In genomic region chr10:98260350-98260749, GRCh38 we compare ENCODE assay signal across 15 cellular contexts. TPM values are rescaled to one million over a fixed set of nuclear protein-coding genes. Genes with fewer than 3 reads are reported as not detected.
"Had no signal": no experiment of that assay in that cellular context is flagged by ENCODE, and none has a peak within 500 bp of the region (broad histone marks: within the 10 kb centered on the region; RNA-seq: fewer than 3 reads in every experiment).

No MANE protein-coding gene starts in this region.

- H3K36me3 ChIP-seq: ovary, thoracic aorta, uterus had no signal

- H3K9me3 ChIP-seq: ascending aorta, ovary, thoracic aorta, uterus had no signal

- H3K27ac ChIP-seq: ascending aorta, ovary, thoracic aorta had no signal

- DNase-seq: activated CD4-positive, alpha-beta T cell treated with anti-CD3 and anti-CD28 coated beads, Interleukin-2, amount 10 ng/mL, durations not matched to agents 24 days and 14 days; activated naive CD4-positive, alpha-beta T cell; effector memory CD8-positive, alpha-beta T cell; left colon; stimulated activated CD4-positive, alpha-beta T cell treated with anti-CD3 and anti-CD28 coated beads, Interleukin-4, amount 100 ng/mL, for 4 hours; stimulated activated naive CD8-positive, alpha-beta T cell treated with anti-CD3 and anti-CD28 coated beads, Interleukin-15, amount 100 ng/mL, for 72 hours; T-helper 9 cell; uterus had no signal

- H3K36me3 Mint-ChIP-seq: natural killer cell treated with Interleukin-12 subunit alpha and Interleukin-12 subunit beta and Interleukin-15 and Interleukin-18, amount 100 ng/mL, for 72 hours had no signal

- H3K4me3 ChIP-seq: ascending aorta, ovary, skin epidermis, thoracic aorta, uterus had no signal

- H3K4me1 ChIP-seq: uterus had no signal

- H3K27me3 Mint-ChIP-seq: activated CD4-positive, alpha-beta T cell treated with anti-CD3 and anti-CD28 coated beads, Interleukin-2, amount 10 ng/mL, durations not matched to agents 24 days and 14 days; central memory CD8-positive, alpha-beta T cell; effector memory CD8-positive, alpha-beta T cell; natural killer cell treated with Interleukin-12 subunit alpha and Interleukin-12 subunit beta and Interleukin-15 and Interleukin-18, amount 100 ng/mL, for 72 hours; stimulated activated naive CD8-positive, alpha-beta T cell treated with anti-CD3 and anti-CD28 coated beads, Interleukin-15, amount 100 ng/mL, for 72 hours had no signal

- H3K9me3 Mint-ChIP-seq: activated CD4-positive, alpha-beta T cell treated with anti-CD3 and anti-CD28 coated beads, Interleukin-2, amount 10 ng/mL, durations not matched to agents 24 days and 14 days; activated T-helper 1 cell treated with anti-CD3 and anti-CD28 coated beads, Interleukin-12 subunit alpha, Interleukin-12 subunit beta, Interleukin-2, Interleukin-4 antibody, amounts not matched to agents 30 ng/mL and 10 ng/mL and 1 ng/mL, durations not matched to agents 14 hours and 24 hours and 36 hours; central memory CD8-positive, alpha-beta T cell; effector memory CD8-positive, alpha-beta T cell; natural killer cell treated with Interleukin-12 subunit alpha and Interleukin-12 subunit beta and Interleukin-15 and Interleukin-18, amount 100 ng/mL, for 72 hours; stimulated activated naive CD8-positive, alpha-beta T cell treated with anti-CD3 and anti-CD28 coated beads, Interleukin-15, amount 100 ng/mL, for 72 hours had no signal

- H3K4me1 Mint-ChIP-seq: activated CD4-positive, alpha-beta T cell treated with anti-CD3 and anti-CD28 coated beads, Interleukin-2, amount 10 ng/mL, durations not matched to agents 24 days and 14 days had no signal

- H3K4me3 Mint-ChIP-seq: activated CD4-positive, alpha-beta T cell treated with anti-CD3 and anti-CD28 coated beads, Interleukin-2, amount 10 ng/mL, durations not matched to agents 24 days and 14 days; activated T-helper 1 cell treated with anti-CD3 and anti-CD28 coated beads, Interleukin-12 subunit alpha, Interleukin-12 subunit beta, Interleukin-2, Interleukin-4 antibody, amounts not matched to agents 30 ng/mL and 10 ng/mL and 1 ng/mL, durations not matched to agents 14 hours and 24 hours and 36 hours; effector memory CD8-positive, alpha-beta T cell; natural killer cell treated with Interleukin-12 subunit alpha and Interleukin-12 subunit beta and Interleukin-15 and Interleukin-18, amount 100 ng/mL, for 72 hours; stimulated activated naive CD8-positive, alpha-beta T cell treated with anti-CD3 and anti-CD28 coated beads, Interleukin-15, amount 100 ng/mL, for 72 hours had no signal

- ATAC-seq: effector memory CD8-positive, alpha-beta T cell; natural killer cell treated with Interleukin-12 subunit alpha and Interleukin-12 subunit beta and Interleukin-15 and Interleukin-18, amount 100 ng/mL, for 72 hours; stimulated activated naive CD8-positive, alpha-beta T cell treated with anti-CD3 and anti-CD28 coated beads, Interleukin-15, amount 100 ng/mL, for 72 hours had no signal

- H3K27ac Mint-ChIP-seq: activated CD4-positive, alpha-beta T cell treated with anti-CD3 and anti-CD28 coated beads, Interleukin-2, amount 10 ng/mL, durations not matched to agents 24 days and 14 days; activated T-helper 1 cell treated with anti-CD3 and anti-CD28 coated beads, Interleukin-12 subunit alpha, Interleukin-12 subunit beta, Interleukin-2, Interleukin-4 antibody, amounts not matched to agents 30 ng/mL and 10 ng/mL and 1 ng/mL, durations not matched to agents 14 hours and 24 hours and 36 hours; natural killer cell treated with Interleukin-12 subunit alpha and Interleukin-12 subunit beta and Interleukin-15 and Interleukin-18, amount 100 ng/mL, for 72 hours had no signal

- H3K27me3 ChIP-seq: ascending aorta, ovary, uterus had no signal

RNA-seq across cellular contexts. Expression of gene LOXL4, which starts 7.6 kb away (rescaled TPM):
- total RNA-seq: activated CD4-positive, alpha-beta T cell treated with anti-CD3 and anti-CD28 coated beads, Interleukin-2, amount 10 ng/mL, durations not matched to agents 24 days and 14 days; activated T-helper 1 cell treated with anti-CD3 and anti-CD28 coated beads, Interleukin-12 subunit alpha, Interleukin-12 subunit beta, Interleukin-2, Interleukin-4 antibody, amounts not matched to agents 30 ng/mL and 10 ng/mL and 1 ng/mL, durations not matched to agents 14 hours and 24 hours and 36 hours; natural killer cell treated with Interleukin-12 subunit alpha and Interleukin-12 subunit beta and Interleukin-15 and Interleukin-18, amount 100 ng/mL, for 72 hours had no signal
